Comparison of ENCODE assay signal across 18 cellular contexts in genomic region chr15:47757331-47757730, GRCh38. TPM values are rescaled to one million over a fixed set of nuclear protein-coding genes. Genes with fewer than 3 reads are reported as not detected.
DNase-seq lines count a peak whose midpoint lies in the region; ATAC-seq and TF ChIP-seq lines count a peak whose summit lies in the region.
"Had no signal": no experiment of that assay in that cellular context is flagged by ENCODE, and none has a peak within 500 bp of the region (broad histone marks: within the 10 kb centered on the region; RNA-seq: fewer than 3 reads in every experiment).

No MANE protein-coding gene starts in this region.

- TF ChIP-seq CTCF in HFFc6 (IDR thresholded peaks at IDR 0.05): no peak
- no peak for TF ChIP-seq CTCF in hepatocyte (IDR thresholded peaks at IDR 0.05; ENCODE audit: poor library complexity)
- TF ChIP-seq CTCF in smooth muscle cell (IDR thresholded peaks at IDR 0.05; ENCODE audit: borderline replicate concordance, insufficient read depth, poor library complexity, severe bottlenecking): no peak

- H3K4me1 Mint-ChIP-seq in HFFc6 (ENCODE audit: low read depth): peaks cover 17% of the 10 kb centered on the region
- no peaks in the 10 kb centered on the region for H3K4me1 Mint-ChIP-seq in activated CD8-positive, alpha-beta memory T cell treated with anti-CD3 and anti-CD28 coated beads, Interleukin-2, amount 10 ng/mL, durations not matched to agents 7 days and 5 days

- H3K27ac Mint-ChIP-seq in HFFc6: peak overlapping the region; percentile 60
- H3K27ac Mint-ChIP-seq in activated CD8-positive, alpha-beta memory T cell treated with anti-CD3 and anti-CD28 coated beads, Interleukin-2, amount 10 ng/mL, durations not matched to agents 7 days and 5 days: no peak overlapping the region
- H3K27ac Mint-ChIP-seq: GM23338 had no signal

- H3F3A ChIP-seq in smooth muscle cell (ENCODE audit: low read depth): peaks cover 21% of the 10 kb centered on the region

- no peaks in the 10 kb centered on the region for H3K36me3 ChIP-seq in SK-N-MC (ENCODE audit: insufficient read depth, low read length)
- no peaks in the 10 kb centered on the region for H3K36me3 ChIP-seq in hepatocyte (replicated peaks; ENCODE audit: insufficient read depth, low read depth)
- H3K36me3 ChIP-seq in smooth muscle cell (ENCODE audit: low read depth): peaks cover 21% of the 10 kb centered on the region
- H3K36me3 ChIP-seq: BE2C, SJCRH30 had no signal

- no peaks in the 10 kb centered on the region for H3K9me2 ChIP-seq in hepatocyte (replicated peaks; ENCODE audit: insufficient read depth)

- H3K27ac ChIP-seq in SK-N-MC (peak overlapping the region; percentile 61; the same call in 1 of the 2 replicates), hepatocyte (peak overlapping the region; percentile 17), smooth muscle cell (ENCODE audit: low read depth) (peak overlapping the region; percentile 78)
- H3K27ac ChIP-seq: SJCRH30 had no signal

- peaks cover 10% of the 10 kb centered on the region for H3K79me2 ChIP-seq in hepatocyte
- H3K79me2 ChIP-seq in smooth muscle cell (ENCODE audit: low read depth): peaks cover 49% of the 10 kb centered on the region

- H3K4me1 ChIP-seq in hepatocyte (ENCODE audit: insufficient read depth) (no peaks in the 10 kb centered on the region), smooth muscle cell (ENCODE audit: low read depth) (no peaks in the 10 kb centered on the region)
- H3K4me1 ChIP-seq: SJCRH30 had no signal

- H3K9me3 Mint-ChIP-seq in HFFc6: peaks cover 26% of the 10 kb centered on the region
- H3K9me3 Mint-ChIP-seq in activated CD8-positive, alpha-beta memory T cell treated with anti-CD3 and anti-CD28 coated beads, Interleukin-2, amount 10 ng/mL, durations not matched to agents 7 days and 5 days (ENCODE audit: low read depth): peaks cover 17% of the 10 kb centered on the region

- no peaks in the 10 kb centered on the region; the same call in 1 of the 2 replicates for H3K27me3 Mint-ChIP-seq in HFFc6 (ENCODE audit: insufficient read depth)
- H3K27me3 Mint-ChIP-seq in activated CD8-positive, alpha-beta memory T cell treated with anti-CD3 and anti-CD28 coated beads, Interleukin-2, amount 10 ng/mL, durations not matched to agents 7 days and 5 days: no peaks in the 10 kb centered on the region

- no peak for ATAC-seq in activated CD8-positive, alpha-beta memory T cell treated with anti-CD3 and anti-CD28 coated beads, Interleukin-2, amount 10 ng/mL, durations not matched to agents 7 days and 5 days

- no peaks in the 10 kb centered on the region for H3K27me3 ChIP-seq in hepatocyte
- H3K27me3 ChIP-seq in smooth muscle cell (ENCODE audit: low read depth): no peaks in the 10 kb centered on the region
- H3K27me3 ChIP-seq: BE2C, SJCRH30 had no signal

- 90% methylated on average over 3 of the region's 3 CpGs for WGBS in hepatocyte (ENCODE audit: low lambda C conversion rate, missing lambda C conversion rate)
- 93% methylated on average over 3 of the region's 3 CpGs for WGBS in smooth muscle cell (ENCODE audit: low lambda C conversion rate)

- no peak overlapping the region for H3K4me2 ChIP-seq in hepatocyte
- H3K4me2 ChIP-seq in smooth muscle cell: peak overlapping the region; percentile 9
- H3K4me2 ChIP-seq: GM23338 had no signal

- H3K4me3 ChIP-seq in SK-N-MC: no peak overlapping the region
- H3K4me3 ChIP-seq in hepatocyte: no peak overlapping the region
- no peak overlapping the region for H3K4me3 ChIP-seq in smooth muscle cell
- H3K4me3 ChIP-seq: GM23338, SJCRH30 had no signal

- no peak for DNase-seq in HFFc6
- no peak for DNase-seq in SK-N-MC (ENCODE audit: low read depth, low spot score)
- no peak for DNase-seq in hepatocyte (ENCODE audit: low spot score)
- no peak for DNase-seq in smooth muscle cell (lab: John Stamatoyannopoulos, UW; ENCODE audit: unreplicated experiment)
- DNase-seq in NCI-H345 (lab: John Stamatoyannopoulos, UW): no peak
- no peak for DNase-seq in activated CD8-positive, alpha-beta memory T cell treated with anti-CD3 and anti-CD28 coated beads, Interleukin-2, amount 10 ng/mL, durations not matched to agents 7 days and 5 days
- DNase-seq in NCI-H524 treated with DMSO at 0.1 percent for 48 hours (lab: John Stamatoyannopoulos, UW): no peak
- DNase-seq: BE2C; GF-D8; KBM-7; NCI-H1694; NCI-H2081 treated with DMSO at 0.1 percent for 48 hours; NCI-H446 treated with DMSO at 0.1 percent for 48 hours; NCI-H748 treated with DMSO at 0.1 percent for 48 hours; NK-92 treated with Interleukin-12 subunit alpha and Interleukin-12 subunit beta, amount 100 ng/mL, for 24 hours; SJCRH30; T-helper 1 cell had no signal

- H3K4me3 Mint-ChIP-seq in HFFc6: no peak overlapping the region
- H3K4me3 Mint-ChIP-seq in activated CD8-positive, alpha-beta memory T cell treated with anti-CD3 and anti-CD28 coated beads, Interleukin-2, amount 10 ng/mL, durations not matched to agents 7 days and 5 days: no peak overlapping the region
- H3K4me3 Mint-ChIP-seq: GM23338 had no signal

- no peaks in the 10 kb centered on the region; the same call in 1 of the 2 replicates for H3K9me3 ChIP-seq in SK-N-MC (ENCODE audit: low read depth, low read length)
- H3K9me3 ChIP-seq in hepatocyte (ENCODE audit: low read depth): peaks cover 18% of the 10 kb centered on the region
- H3K9me3 ChIP-seq in smooth muscle cell (replicated peaks; ENCODE audit: low read depth): peaks cover 9% of the 10 kb centered on the region

- H3K36me3 Mint-ChIP-seq in HFFc6 (ENCODE audit: low read depth): peaks cover 33% of the 10 kb centered on the region
- no peaks in the 10 kb centered on the region for H3K36me3 Mint-ChIP-seq in activated CD8-positive, alpha-beta memory T cell treated with anti-CD3 and anti-CD28 coated beads, Interleukin-2, amount 10 ng/mL, durations not matched to agents 7 days and 5 days

- CTCF ChIA-PET in activated CD8-positive, alpha-beta memory T cell treated with anti-CD3 and anti-CD28 coated beads, Interleukin-2, amount 10 ng/mL, durations not matched to agents 7 days and 5 days (lab: Charles Lee): no interaction called here

- H4K20me1 ChIP-seq in hepatocyte (ENCODE audit: insufficient read depth, poor library complexity, severe bottlenecking): no peaks in the 10 kb centered on the region
- H4K20me1 ChIP-seq in smooth muscle cell (ENCODE audit: low read depth): no peaks in the 10 kb centered on the region

- H2AFZ ChIP-seq in hepatocyte (no peak overlapping the region), smooth muscle cell (ENCODE audit: low read depth) (no peak overlapping the region)
- H2AFZ ChIP-seq: GM23338 had no signal

- H3K9ac ChIP-seq in SK-N-MC (ENCODE audit: insufficient read length): peak overlapping the region; percentile 24
- H3K9ac ChIP-seq in smooth muscle cell (ENCODE audit: low read depth): peak overlapping the region; percentile 10

RNA-seq across cellular contexts. Expression of gene SEMA6D, which starts 40.0 kb away (rescaled TPM):
- 1 to 10 TPM; 1.4 to 2.8 (median 2.4) TPM for total RNA-seq in HFFc6 (2021; fragmentation: NEBNext Ultra II Directional; extraction: Animal tissue kit (Norgen Biotek cat#: 25700))
- total RNA-seq in hepatocyte: 28.1 and 34.1 TPM in 2 replicates
- 18.9 and 23.4 TPM in 2 replicates for polyA plus RNA-seq in hepatocyte
- total RNA-seq in smooth muscle cell: 44.9 and 63.6 TPM in 2 replicates
- 31.4 and 32.4 TPM in 2 replicates for polyA plus RNA-seq in smooth muscle cell
- not detected for total RNA-seq in activated CD8-positive, alpha-beta memory T cell treated with anti-CD3 and anti-CD28 coated beads, Interleukin-2, amount 10 ng/mL, durations not matched to agents 7 days and 5 days

Comparison
In these comparisons a context has a peak if more than half of its experiments do, and no peak if none do; other contexts are left out.
1. H3K27ac ChIP-seq: peak in every context shown above with its lines; median percentile 78 in smooth muscle cell; 61 in SK-N-MC; 17 in hepatocyte.